In genomic region chr10:31147220-31147608, GRCh38 we compare ENCODE assay signal across 13 cellular contexts.
A peak's percentile ranks its signal among the peaks of the same experiment; 100 is the strongest.
DNase-seq lines count a peak whose midpoint lies in the region; ATAC-seq, FAIRE-seq and TF ChIP-seq lines count a peak whose summit lies in the region.
"Had no signal": no experiment of that assay in that cellular context is flagged by ENCODE, and none has a peak within 500 bp of the region (broad histone marks: within the 10 kb centered on the region; RNA-seq: fewer than 3 reads in every experiment).

No MANE protein-coding gene starts in this region.

- intact Hi-C loops in IMR-90 (cut with micrococcal nuclease) = no loop called here
- intact Hi-C loops in K562 (cut with micrococcal nuclease) = no loop called here

- no peak overlapping the region for H3K9ac ChIP-seq in IMR-90 (ENCODE audit: low read depth, low read length)
- no peak overlapping the region for H3K9ac ChIP-seq in K562 (ENCODE audit: insufficient read depth in 1 of 2, low read depth in 2 of 2, low read length in 2 of 2)
- no peak overlapping the region for H3K9ac ChIP-seq in mesendoderm (ENCODE audit: low read length)

- DNase-seq in AG10803 (ENCODE audit: low read depth) (peak; percentile 84), IMR-90 (peak; percentile 89), K562 (ENCODE audit: extremely low read depth in 1 of 4, low spot score in 3 of 4) (no peak), lung microvascular endothelial cell (ENCODE audit: low read depth in 2 of 2) (peak; percentile 32 to 79), mesendoderm (no peak), GM10266 (ENCODE audit: extremely low spot score) (no peak), hippocampal formation (lab: John Stamatoyannopoulos, UW) (no peak)
- DNase-seq: anterior cingulate cortex, NCI-H510A, pancreas had no signal

- no peak for FAIRE-seq in K562 (lab: Jason Lieb, UNC)
- FAIRE-seq: H1, pancreas, TTC549 had no signal

- TF ChIP-seq CTCF in AG10803 (conservative IDR thresholded peaks at IDR 0.05; ENCODE audit: low read length) (no peak), IMR-90 (conservative IDR thresholded peaks at IDR 0.05; ENCODE audit: low read depth, low read length) (no peak), K562 (IDR thresholded peaks at IDR 0.05 in 2 of 3, conservative IDR thresholded peaks at IDR 0.05 in 1 of 3; ENCODE audit: insufficient read depth in 2 of 3, low read depth in 1 of 3, low read length in 3 of 3) (no peak), GM10266 (IDR thresholded peaks at IDR 0.05; ENCODE audit: control insufficient read depth, insufficient read depth, low read depth, missing control alignments) (no peak)

- H4K20me1 ChIP-seq in IMR-90 (ENCODE audit: insufficient read depth, low read length) (no peaks in the 10 kb centered on the region), K562 (replicated peaks; ENCODE audit: control insufficient read depth, insufficient read depth, low read length) (no peaks in the 10 kb centered on the region)

- peak overlapping the region; percentile 94 for H3K14ac ChIP-seq in IMR-90 (replicated peaks; ENCODE audit: low read depth, low read length)

- peak overlapping the region; percentile 22; the same call in 1 of the 2 replicates for H3K4me2 ChIP-seq in IMR-90 (ENCODE audit: low read depth, low read length)
- no peak overlapping the region for H3K4me2 ChIP-seq in K562 (ENCODE audit: insufficient read depth, low read length)
- no peak overlapping the region for H3K4me2 ChIP-seq in mesendoderm (ENCODE audit: low read length)

- no peaks in the 10 kb centered on the region for H3K9me3 ChIP-seq in IMR-90 (ENCODE audit: control insufficient read depth, insufficient read depth, low read length)
- no peaks in the 10 kb centered on the region for H3K9me3 ChIP-seq in K562 (replicated peaks; ENCODE audit: control insufficient read depth, insufficient read depth, low read depth, low read length)
- H3K9me3 ChIP-seq: pancreas had no signal

- TF ChIP-seq RAD21 in IMR-90 (IDR thresholded peaks at IDR 0.05; ENCODE audit: low read length) (no peak), K562 (CRISPR knock-in tag; conservative IDR thresholded peaks at IDR 0.05 in 1 of 2, IDR thresholded peaks at IDR 0.05 in 1 of 2) (no peak)

- no peak overlapping the region for H2AK9ac ChIP-seq in IMR-90 (replicated peaks; ENCODE audit: low read depth, low read length, poor library complexity)

- peak overlapping the region; percentile 96 for H4K91ac ChIP-seq in IMR-90 (ENCODE audit: insufficient read depth, low read depth, low read length)

- ATAC-seq in IMR-90 (ENCODE audit: low read depth) (peak; percentile 81), K562 (no peak), HG02885 (IDR thresholded peaks at IDR 0.05; ENCODE audit: poor library complexity, unreplicated experiment) (no peak)

- H3K23ac ChIP-seq in IMR-90 (ENCODE audit: low read depth, low read length) (peak overlapping the region; percentile 40; the same call in 1 of the 2 replicates), mesendoderm (ENCODE audit: low read length) (no peak overlapping the region)

- peak overlapping the region; percentile 74 for H2BK5ac ChIP-seq in IMR-90 (ENCODE audit: low read depth, low read length, poor library complexity, severe bottlenecking)
- H2BK5ac ChIP-seq in mesendoderm (ENCODE audit: low read length) = no peak overlapping the region

- H2BK15ac ChIP-seq in IMR-90 (ENCODE audit: low read depth, low read length) = peak overlapping the region; percentile 71
- H2BK15ac ChIP-seq in mesendoderm (replicated peaks; ENCODE audit: low read depth) = no peak overlapping the region

- H3K18ac ChIP-seq in IMR-90 (ENCODE audit: low read depth, low read length) (peak overlapping the region; percentile 39), mesendoderm (ENCODE audit: low read length) (no peak overlapping the region)

- TF ChIP-seq POLR2A in IMR-90 (IDR thresholded peaks at IDR 0.05; ENCODE audit: low read depth, low read length) (no peak), K562 (conservative IDR thresholded peaks at IDR 0.05) (no peak)

- H3K27ac ChIP-seq in IMR-90 (ENCODE audit: insufficient read depth, low read length) = peak overlapping the region; percentile 57
- H3K27ac ChIP-seq in K562 (ENCODE audit: extremely low read depth, low read depth, low read length) = no peak overlapping the region
- no peak overlapping the region for H3K27ac ChIP-seq in mesendoderm (ENCODE audit: low read depth, low read length)

- BruUV-seq in IMR-90 (replicated peaks; lab: Mats Ljungman, UMichigan) (no TSS peak), K562 (replicated peaks; lab: Mats Ljungman, UMichigan) (no TSS peak)

- in situ Hi-C loops in IMR-90 (cut with MboI; ENCODE audit: low sequenced_read_pairs) (no loop called here), K562 (cut with MboI) (no loop called here)

- peak overlapping the region; percentile 95 for H2AK5ac ChIP-seq in IMR-90 (ENCODE audit: low read depth, low read length)
- H2AK5ac ChIP-seq in mesendoderm (ENCODE audit: low read length) = no peak overlapping the region

- no CpG with 5 or more reads among the region's 2 CpGs for WGBS in IMR-90 (ENCODE audit: extremely low coverage in 2 of 2, insufficient read length in 1 of 2), 2 experiments
- WGBS in K562 (ENCODE audit: insufficient coverage, low coverage, missing lambda C conversion rate) = 7% methylated on average over 2 of the region's 2 CpGs
- WGBS in mesendoderm (ENCODE audit: extremely low coverage, insufficient coverage, low lambda C conversion rate) = no CpG with 5 or more reads among the region's 2 CpGs

- peak overlapping the region; percentile 96 for H2BK120ac ChIP-seq in IMR-90 (ENCODE audit: low read depth, low read length)
- no peak overlapping the region for H2BK120ac ChIP-seq in mesendoderm (ENCODE audit: low read depth, low read length)

- CTCF ChIA-PET in IMR-90 (lab: Yijun Ruan, JAX) = no interaction called here
- CTCF ChIA-PET in K562 (lab: Yijun Ruan, JAX; ENCODE audit: low intra/inter-chr PET ratio) = no interaction called here

- POLR2A ChIA-PET in IMR-90 (lab: Charles Lee; ENCODE audit: unreplicated experiment) (no interaction called here), K562 (lab: Yijun Ruan, JAX) (no interaction called here)

- H3K79me2 ChIP-seq in K562 (ENCODE audit: control insufficient read depth, insufficient read depth, low read length) (no peaks in the 10 kb centered on the region), mesendoderm (ENCODE audit: control insufficient read depth, insufficient read depth, low read length) (no peaks in the 10 kb centered on the region)

- H3K27me3 ChIP-seq in IMR-90 (ENCODE audit: control insufficient read depth, insufficient read depth, low read length) (no peaks in the 10 kb centered on the region), K562 (ENCODE audit: control insufficient read depth in 2 of 2, insufficient read depth in 2 of 2, low read length in 2 of 2) (peaks cover 10 to 15% of the 10 kb centered on the region in 2 experiments; a peak in 4 of 5 replicates), mesendoderm (ENCODE audit: insufficient read depth, low read length, poor library complexity) (no peaks in the 10 kb centered on the region)
- H3K27me3 ChIP-seq: pancreas had no signal

- H3K56ac ChIP-seq in IMR-90 (ENCODE audit: extremely low read depth, insufficient read depth, low read length) = peak overlapping the region; percentile 58; the same call in 1 of the 2 replicates
- no peak overlapping the region for H3K56ac ChIP-seq in mesendoderm (ENCODE audit: low read length)

- H4K8ac ChIP-seq in IMR-90 (ENCODE audit: low read depth in 2 of 2, low read length in 2 of 2) = peak overlapping the region; percentile 51 to 88
- H4K8ac ChIP-seq in mesendoderm (ENCODE audit: low read depth, low read length) = no peak overlapping the region

- H3K4ac ChIP-seq in IMR-90 (ENCODE audit: low read depth, low read length) (peak overlapping the region; percentile 97), mesendoderm (ENCODE audit: low read depth, low read length) (no peak overlapping the region)

- H3K79me1 ChIP-seq in IMR-90 (ENCODE audit: low read depth in 1 of 2, low read length in 2 of 2) (peaks cover 0 to 34% of the 10 kb centered on the region in 2 experiments; a peak in 2 of 4 replicates), mesendoderm (ENCODE audit: low read length) (no peaks in the 10 kb centered on the region)

- dilution Hi-C loops in IMR-90 (cut with HindIII; ENCODE audit: low sequenced_read_pairs, unreplicated experiment) = no loop called here

- H3K36me3 ChIP-seq in IMR-90 (ENCODE audit: control insufficient read depth, insufficient read depth, low read length) = no peaks in the 10 kb centered on the region
- no peaks in the 10 kb centered on the region for H3K36me3 ChIP-seq in K562 (ENCODE audit: control insufficient read depth, insufficient read depth, low read length)
- H3K36me3 ChIP-seq in mesendoderm (ENCODE audit: control insufficient read depth, insufficient read depth, low read length) = no peaks in the 10 kb centered on the region
- H3K36me3 ChIP-seq: pancreas had no signal

- H4K5ac ChIP-seq in IMR-90 (ENCODE audit: low read depth, low read length) (peak overlapping the region; percentile 25; the same call in 1 of the 2 replicates), mesendoderm (ENCODE audit: low read length) (no peak overlapping the region)

- H3K4me3 ChIP-seq in AG10803 (ENCODE audit: low read length) (no peak overlapping the region), IMR-90 (ENCODE audit: insufficient read depth, low read depth, low read length) (no peak overlapping the region), K562 (no peak overlapping the region), mesendoderm (ENCODE audit: low read length) (no peak overlapping the region)
- H3K4me3 ChIP-seq: pancreas had no signal

- H3K9me1 ChIP-seq in IMR-90 (ENCODE audit: insufficient read depth, low read length) (peaks cover 34% of the 10 kb centered on the region), K562 (ENCODE audit: control insufficient read depth, insufficient read depth, low read length) (no peaks in the 10 kb centered on the region)

- H2AFZ ChIP-seq in IMR-90 (replicated peaks; ENCODE audit: low read length, poor library complexity) (peak overlapping the region; percentile 82), K562 (ENCODE audit: low read depth, low read length) (no peak overlapping the region)

- no peak for TF ChIP-seq EP300 in K562 (IDR thresholded peaks at IDR 0.05; ENCODE audit: low read length)

- H2BK20ac ChIP-seq in IMR-90 (ENCODE audit: low read depth, low read length) = peak overlapping the region; percentile 96

- H3K4me1 ChIP-seq in IMR-90 (ENCODE audit: control insufficient read depth, insufficient read depth, low read length) (peaks cover 26% of the 10 kb centered on the region), K562 (replicated peaks in 1 of 2; ENCODE audit: control insufficient read depth in 2 of 2, insufficient read depth in 2 of 2, low read length in 2 of 2) (no peaks in the 10 kb centered on the region; a peak in 1 of 5 replicates), mesendoderm (ENCODE audit: control insufficient read depth, low read depth, low read length) (no peaks in the 10 kb centered on the region)
- H3K4me1 ChIP-seq: pancreas had no signal

TF ChIP-seq in IMR-90, 13 proteins besides CTCF, POLR2A, EP300 and RAD21 (continues in another document):
- TF ChIP-seq CEBPB (IDR thresholded peaks at IDR 0.05; ENCODE audit: low read depth, low read length) = peak; percentile 38; the same call in 1 of the 2 replicates

TF ChIP-seq in K562, 482 proteins besides CTCF, POLR2A, EP300 and RAD21 (continues in another document):
- TF ChIP-seq DMBX1 (CRISPR knock-in tag; IDR thresholded peaks at IDR 0.05; ENCODE audit: borderline replicate concordance) = no peak
- TF ChIP-seq BRF1 (IDR thresholded peaks at IDR 0.05; ENCODE audit: borderline replicate concordance, extremely low read depth, insufficient read length) = no peak

Comparison
In these comparisons a context has a peak if more than half of its experiments do, and no peak if none do; other contexts are left out.
1. DNase-seq: peak in AG10803 (single experiment), IMR-90 (single experiment) and lung microvascular endothelial cell (2 of 2); none in K562 (0 of 4), mesendoderm (single experiment), GM10266 (single experiment) and hippocampal formation (0 of 2).